Comparison of ENCODE assay signal across 9 cellular contexts in the genomic region with DNA sequence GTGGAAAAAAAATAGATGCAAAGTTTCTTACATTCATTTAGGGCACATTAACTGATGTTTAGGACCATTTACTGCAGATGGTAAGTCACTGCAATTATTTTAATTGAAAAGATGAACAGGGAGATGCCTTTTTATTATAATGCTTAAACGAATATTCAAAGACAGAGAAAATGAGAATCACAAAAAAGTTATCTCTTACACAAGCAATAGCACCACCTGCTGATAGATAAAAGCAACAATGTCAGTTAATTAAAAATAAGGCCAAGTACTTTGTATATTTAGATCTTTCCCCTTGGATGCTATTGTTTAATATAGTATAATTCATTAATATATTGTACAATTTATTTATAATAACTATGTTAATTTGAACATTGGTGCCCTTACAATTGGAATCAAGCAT. TPM values are rescaled to one million over a fixed set of nuclear protein-coding genes. Genes with fewer than 3 reads are reported as not detected.
DNase-seq lines count a peak whose midpoint lies in the region; ATAC-seq and TF ChIP-seq lines count a peak whose summit lies in the region.
"Had no signal": no experiment of that assay in that cellular context is flagged by ENCODE, and none has a peak within 500 bp of the region (broad histone marks: within the 10 kb centered on the region; RNA-seq: fewer than 3 reads in every experiment).

No MANE protein-coding gene starts in this region.

- no peaks in the 10 kb centered on the region for H3K36me3 ChIP-seq in SU-DHL-6 (ENCODE audit: low read length)
- H3K36me3 ChIP-seq in CD8-positive, alpha-beta memory T cell (ENCODE audit: insufficient read depth, low read length) = no peaks in the 10 kb centered on the region

- H3K4me3 ChIP-seq in SU-DHL-6 (ENCODE audit: insufficient read depth, low read length, poor library complexity, severe bottlenecking) = no peak overlapping the region
- no peak overlapping the region for H3K4me3 ChIP-seq in CD8-positive, alpha-beta memory T cell (ENCODE audit: low read length)

- H3K27ac ChIP-seq in SU-DHL-6 (ENCODE audit: low read depth, low read length) = no peak overlapping the region
- no peak overlapping the region for H3K27ac ChIP-seq in CD8-positive, alpha-beta memory T cell (ENCODE audit: low read depth, low read length)

- no peaks in the 10 kb centered on the region for H4K20me1 ChIP-seq in SU-DHL-6 (ENCODE audit: low read depth, low read length)

- H3K9me3 ChIP-seq in SU-DHL-6 (ENCODE audit: insufficient read depth, low read length) = no peaks in the 10 kb centered on the region
- H3K9me3 ChIP-seq in CD8-positive, alpha-beta memory T cell (ENCODE audit: low read length) = no peaks in the 10 kb centered on the region

- TF ChIP-seq RAD21 in Ishikawa (IDR thresholded peaks at IDR 0.05; ENCODE audit: low read depth) = peak; percentile 60

- CTCF ChIA-PET in CD8-positive, alpha-beta memory T cell (lab: Charles Lee) = interaction anchor here (1.3 kb wide), 1 partner anchor 311 kb away, joined by 3 read pairs; no protein-coding TSS in a partner anchor

- H3K27ac Mint-ChIP-seq in CD8-positive, alpha-beta memory T cell = no peak overlapping the region
- H3K27ac Mint-ChIP-seq: dendritic cell treated with granulocyte-macrophage colony-stimulating factor and Interleukin-4, amounts not matched to agents 40 ng/mL and 50 ng/mL, for 4 days had no signal

- DNase-seq in CD1c-positive myeloid dendritic cell (ENCODE audit: extremely low spot score) = peak; percentile 27
- peak; percentile 20 for DNase-seq in iris pigment epithelial cell (ENCODE audit: low read depth)
- no peak for DNase-seq in HPDE6-E6E7 (ENCODE audit: extremely low spot score)
- no peak for DNase-seq in CD8-positive, alpha-beta memory T cell
- no peak for DNase-seq in activated CD4-positive, alpha-beta T cell treated with anti-CD3 and anti-CD28 coated beads for 4 hours

- no peak overlapping the region for H3K4me2 ChIP-seq in SU-DHL-6 (ENCODE audit: low read depth, low read length, poor library complexity, severe bottlenecking)

- POLR2A ChIA-PET in CD8-positive, alpha-beta memory T cell (lab: Charles Lee) = no interaction called here

- peak; percentile 31 for TF ChIP-seq CTCF in SU-DHL-6 (IDR thresholded peaks at IDR 0.05; ENCODE audit: insufficient read depth, low read length, poor library complexity, severe bottlenecking)

- no peak for TF ChIP-seq EP300 in Ishikawa (IDR thresholded peaks at IDR 0.05; ENCODE audit: borderline replicate concordance)

- no peaks in the 10 kb centered on the region for H3K27me3 Mint-ChIP-seq in CD8-positive, alpha-beta memory T cell
- H3K27me3 Mint-ChIP-seq: dendritic cell treated with granulocyte-macrophage colony-stimulating factor and Interleukin-4, amounts not matched to agents 40 ng/mL and 50 ng/mL, for 4 days had no signal

- no peak for ATAC-seq in GM18505 (IDR thresholded peaks at IDR 0.05; ENCODE audit: unreplicated experiment)

- H3K9me3 Mint-ChIP-seq in CD8-positive, alpha-beta memory T cell = peaks cover 0 to under 1% (median 0%) of the 10 kb centered on the region in 5 donors

- H3K4me1 ChIP-seq in CD8-positive, alpha-beta memory T cell (ENCODE audit: insufficient read depth, low read length) = no peaks in the 10 kb centered on the region

- H3K9me2 ChIP-seq in SU-DHL-6 (replicated peaks; ENCODE audit: insufficient read depth, low read length) = no peaks in the 10 kb centered on the region

- no peaks in the 10 kb centered on the region for H3F3A ChIP-seq in SU-DHL-6 (ENCODE audit: insufficient read depth)

- no peak overlapping the region for H3K4me3 Mint-ChIP-seq in CD8-positive, alpha-beta memory T cell
- H3K4me3 Mint-ChIP-seq: dendritic cell treated with granulocyte-macrophage colony-stimulating factor and Interleukin-4, amounts not matched to agents 40 ng/mL and 50 ng/mL, for 4 days had no signal

- H3K4me1 Mint-ChIP-seq in CD8-positive, alpha-beta memory T cell = no peaks in the 10 kb centered on the region

- no peak overlapping the region for H2AFZ ChIP-seq in SU-DHL-6 (ENCODE audit: low read depth, low read length, severe bottlenecking)

- no peaks in the 10 kb centered on the region for H3K79me2 ChIP-seq in SU-DHL-6 (ENCODE audit: insufficient read depth, low read length)

- no peak overlapping the region for H3K9ac ChIP-seq in SU-DHL-6 (ENCODE audit: low read length)

- peaks cover 9 to 17% (median 16%) of the 10 kb centered on the region in 3 donors for H3K36me3 Mint-ChIP-seq in CD8-positive, alpha-beta memory T cell

- no peaks in the 10 kb centered on the region for H3K27me3 ChIP-seq in SU-DHL-6 (ENCODE audit: low read length)
- H3K27me3 ChIP-seq in CD8-positive, alpha-beta memory T cell (ENCODE audit: insufficient read depth, low read length, poor library complexity, severe bottlenecking) = no peaks in the 10 kb centered on the region

- no peak for TF ChIP-seq POLR2A in GM18505 (IDR thresholded peaks at IDR 0.05; ENCODE audit: borderline replicate concordance, extremely low read depth, insufficient read depth, insufficient read length)

TF ChIP-seq in Ishikawa, 13 proteins besides CTCF, POLR2A, EP300 and RAD21:
- TF ChIP-seq TCF12 (IDR thresholded peaks at IDR 0.05; ENCODE audit: low read depth) (no peak), YY1 (IDR thresholded peaks at IDR 0.05; ENCODE audit: low read depth) (no peak), FOXM1 (IDR thresholded peaks at IDR 0.05; ENCODE audit: borderline replicate concordance, low read depth) (no peak)

RNA-seq across cellular contexts. Expression of a gene that starts 55.9 kb away (rescaled TPM):
- 10 to 100 TPM in 1 of 2 experiments, 1 to 10 TPM in 1; 9.4 to 12.9 TPM for total RNA-seq in CD8-positive, alpha-beta memory T cell
- 3.0 TPM for polyA plus RNA-seq in CD8-positive, alpha-beta memory T cell

RNA-seq across cellular contexts. Expression of a gene that starts 56.3 kb away (rescaled TPM):
- 100 to 1,000 TPM; 120 to 123 TPM for total RNA-seq in CD8-positive, alpha-beta memory T cell
- 45.0 TPM for polyA plus RNA-seq in CD8-positive, alpha-beta memory T cell

Comparison
In these comparisons a context has a peak if more than half of its experiments do, and no peak if none do; other contexts are left out.
1. DNase-seq: peak in CD1c-positive myeloid dendritic cell (single experiment) and iris pigment epithelial cell (single experiment); none in HPDE6-E6E7 (single experiment), CD8-positive, alpha-beta memory T cell (0 of 5) and activated CD4-positive, alpha-beta T cell treated with anti-CD3 and anti-CD28 coated beads for 4 hours (0 of 2).